Comparison of ENCODE assay signal across 10 cellular contexts in genomic region chr14:76863724-76864407, GRCh38. TPM values are rescaled to one million over a fixed set of nuclear protein-coding genes. Genes with fewer than 3 reads are reported as not detected.
DNase-seq lines count a peak whose midpoint lies in the region; ATAC-seq and TF ChIP-seq lines count a peak whose summit lies in the region.
"Had no signal": no experiment of that assay in that cellular context is flagged by ENCODE, and none has a peak within 500 bp of the region (broad histone marks: within the 10 kb centered on the region; RNA-seq: fewer than 3 reads in every experiment).

No MANE protein-coding gene starts in this region.

- H3K56ac ChIP-seq in IMR-90 (ENCODE audit: extremely low read depth, insufficient read depth, low read length), result no peak overlapping the region

- no peaks in the 10 kb centered on the region for H3K9me3 Mint-ChIP-seq in WTC11

- ATAC-seq in IMR-90 (ENCODE audit: low read depth), result peak; percentile 27; the same call in 1 of the 2 replicates
- ATAC-seq in WTC11, result peak; percentile 16
- ATAC-seq in GM21360 (IDR thresholded peaks at IDR 0.05; ENCODE audit: unreplicated experiment), result no peak
- no peak for ATAC-seq in GM19035 (IDR thresholded peaks at IDR 0.05; ENCODE audit: unreplicated experiment)
- no peak for ATAC-seq in GM18907 (IDR thresholded peaks at IDR 0.05; ENCODE audit: unreplicated experiment)
- ATAC-seq: K562 had no signal

- no peak overlapping the region for H3K14ac ChIP-seq in IMR-90 (replicated peaks; ENCODE audit: low read depth, low read length)

- H2BK20ac ChIP-seq in IMR-90 (ENCODE audit: low read depth, low read length), result no peak overlapping the region

- H3K4me2 ChIP-seq in BLaER1 (peak overlapping the region; percentile 77), IMR-90 (ENCODE audit: low read depth, low read length) (no peak overlapping the region)

- no peak for TF ChIP-seq CTCF in IMR-90 (conservative IDR thresholded peaks at IDR 0.05; ENCODE audit: low read depth, low read length)
- TF ChIP-seq CTCF in WTC11 (IDR thresholded peaks at IDR 0.05), result no peak

- no peak overlapping the region for H3K18ac ChIP-seq in IMR-90 (ENCODE audit: low read depth, low read length)

- no peaks in the 10 kb centered on the region for H4K20me1 ChIP-seq in BLaER1
- no peaks in the 10 kb centered on the region for H4K20me1 ChIP-seq in IMR-90 (ENCODE audit: insufficient read depth, low read length)

- H3K4ac ChIP-seq in IMR-90 (ENCODE audit: low read depth, low read length), result no peak overlapping the region

- H3K9me3 ChIP-seq in BLaER1 (no peaks in the 10 kb centered on the region), IMR-90 (ENCODE audit: control insufficient read depth, insufficient read depth, low read length) (no peaks in the 10 kb centered on the region)

- no TSS peak for BruUV-seq in IMR-90 (replicated peaks; lab: Mats Ljungman, UMichigan)

- no peak overlapping the region for H2AFZ ChIP-seq in IMR-90 (replicated peaks; ENCODE audit: low read length, poor library complexity)

- no peak overlapping the region for H2BK15ac ChIP-seq in IMR-90 (ENCODE audit: low read depth, low read length)

- no peak overlapping the region for H3K23ac ChIP-seq in IMR-90 (ENCODE audit: low read depth, low read length)

- POLR2A ChIA-PET in IMR-90 (lab: Charles Lee; ENCODE audit: unreplicated experiment) (no interaction called here), WTC11 (lab: Charles Lee) (no interaction called here)

- no peak overlapping the region for H4K8ac ChIP-seq in IMR-90 (ENCODE audit: low read depth in 2 of 2, low read length in 2 of 2)

- H2AK5ac ChIP-seq in IMR-90 (ENCODE audit: low read depth, low read length), result no peak overlapping the region

- TF ChIP-seq POLR2A in IMR-90 (IDR thresholded peaks at IDR 0.05; ENCODE audit: low read depth, low read length), result no peak
- no peak for TF ChIP-seq POLR2A in erythroblast (IDR thresholded peaks at IDR 0.05; ENCODE audit: low read length)

- peaks cover 47% of the 10 kb centered on the region for H3K4me1 ChIP-seq in BLaER1
- H3K4me1 ChIP-seq in IMR-90 (ENCODE audit: control insufficient read depth, insufficient read depth, low read length), result no peaks in the 10 kb centered on the region

- H3K36me3 ChIP-seq in BLaER1, result no peaks in the 10 kb centered on the region
- H3K36me3 ChIP-seq in IMR-90 (ENCODE audit: control insufficient read depth, insufficient read depth, low read length), result no peaks in the 10 kb centered on the region

- no peaks in the 10 kb centered on the region for H3K36me3 Mint-ChIP-seq in WTC11

- H3K4me3 ChIP-seq in BLaER1 (no peak overlapping the region), IMR-90 (ENCODE audit: insufficient read depth, low read depth, low read length) (no peak overlapping the region)
- H3K4me3 ChIP-seq: K562 had no signal

- no peaks in the 10 kb centered on the region for H3K79me1 ChIP-seq in IMR-90 (ENCODE audit: low read depth in 1 of 2, low read length in 2 of 2)

- no peak overlapping the region for H3K27ac Mint-ChIP-seq in WTC11

- no peak overlapping the region for H2BK120ac ChIP-seq in IMR-90 (ENCODE audit: low read depth, low read length)

- in situ Hi-C loops in IMR-90 (cut with MboI; ENCODE audit: low sequenced_read_pairs), result no loop called here

- intact Hi-C loops in IMR-90 (cut with micrococcal nuclease), result no loop called here

- 36% methylated on average over 8 of the region's 15 CpGs; no CpG with 5 or more reads in 1 of the 2 experiments for WGBS in IMR-90 (ENCODE audit: extremely low coverage in 2 of 2, insufficient read length in 1 of 2), 2 experiments

- H3K4me1 Mint-ChIP-seq in WTC11, result peaks cover 41% of the 10 kb centered on the region

- no peak overlapping the region for H2BK5ac ChIP-seq in IMR-90 (ENCODE audit: low read depth, low read length, poor library complexity, severe bottlenecking)

- peak overlapping the region; percentile 38 for H3K27ac ChIP-seq in BLaER1
- no peak overlapping the region for H3K27ac ChIP-seq in IMR-90 (ENCODE audit: insufficient read depth, low read length)

- TF ChIP-seq RAD21 in IMR-90 (IDR thresholded peaks at IDR 0.05; ENCODE audit: low read length), result no peak

- no peaks in the 10 kb centered on the region for H3K9me1 ChIP-seq in IMR-90 (ENCODE audit: insufficient read depth, low read length)

- no peak overlapping the region for H2AK9ac ChIP-seq in IMR-90 (replicated peaks; ENCODE audit: low read depth, low read length, poor library complexity)

- DNase-seq in IMR-90 (no peak), WTC11 (ENCODE audit: low spot score) (no peak), medulla oblongata (ENCODE audit: extremely low spot score) (peak; percentile 67), erythroblast (lab: John Stamatoyannopoulos, UW) (no peak)

- CTCF ChIA-PET in IMR-90 (lab: Yijun Ruan, JAX) (no interaction called here), WTC11 (lab: Charles Lee) (interaction anchor here (1.4 to 3.4 kb wide), 6 partner anchors 9 to 212 kb away, joined by 5 to 16 read pairs (median 6); no protein-coding TSS in a partner anchor)

- no peaks in the 10 kb centered on the region; the same call in none of the 2 replicates for H3K27me3 Mint-ChIP-seq in WTC11 (ENCODE audit: low read depth)

- H3K4me3 Mint-ChIP-seq in WTC11, result no peak overlapping the region

- dilution Hi-C loops in IMR-90 (cut with HindIII; ENCODE audit: low sequenced_read_pairs, unreplicated experiment), result no loop called here

- H3K27me3 ChIP-seq in BLaER1 (no peaks in the 10 kb centered on the region), IMR-90 (ENCODE audit: control insufficient read depth, insufficient read depth, low read length) (peaks cover 51% of the 10 kb centered on the region)

- H3K9ac ChIP-seq in BLaER1, result no peak overlapping the region; the same call in 1 of the 2 replicates
- H3K9ac ChIP-seq in IMR-90 (ENCODE audit: low read depth, low read length), result no peak overlapping the region

- H4K91ac ChIP-seq in IMR-90 (ENCODE audit: insufficient read depth, low read depth, low read length), result no peak overlapping the region

- H4K5ac ChIP-seq in IMR-90 (ENCODE audit: low read depth, low read length), result no peak overlapping the region

TF ChIP-seq in IMR-90, 13 proteins besides CTCF, POLR2A, EP300 and RAD21 (continues in another document):
- TF ChIP-seq ELK1 (IDR thresholded peaks at IDR 0.05; ENCODE audit: borderline replicate concordance, low read depth, low read length), result no peak
- TF ChIP-seq USF2 (IDR thresholded peaks at IDR 0.05; ENCODE audit: low read depth, low read length), result no peak
- no peak for TF ChIP-seq CEBPB (IDR thresholded peaks at IDR 0.05; ENCODE audit: low read depth, low read length)
- no peak for TF ChIP-seq RFX5 (IDR thresholded peaks at IDR 0.05; ENCODE audit: low read depth, low read length)
- TF ChIP-seq CHD1 (IDR thresholded peaks at IDR 0.05; ENCODE audit: low read depth, low read length), result no peak
- TF ChIP-seq RCOR1 (IDR thresholded peaks at IDR 0.05; ENCODE audit: insufficient replicate concordance, low read length), result no peak

TF ChIP-seq in WTC11, 78 proteins besides CTCF, POLR2A, EP300 and RAD21 (continues in another document):
- TF ChIP-seq ZNF423 (CRISPR knock-in tag; IDR thresholded peaks at IDR 0.05), result peak; percentile 81; the same call in 1 of the 2 replicates
- TF ChIP-seq ATF2 (CRISPR knock-in tag; IDR thresholded peaks at IDR 0.05; ENCODE audit: borderline replicate concordance, low read depth), result no peak
- no peak for TF ChIP-seq NR2C2 (CRISPR knock-in tag; IDR thresholded peaks at IDR 0.05)
- no peak for TF ChIP-seq CBFB (CRISPR knock-in tag; IDR thresholded peaks at IDR 0.05; ENCODE audit: low read depth)
- no peak for TF ChIP-seq TEAD1 (CRISPR knock-in tag; IDR thresholded peaks at IDR 0.05)
- no peak for TF ChIP-seq ZNF396 (CRISPR knock-in tag; IDR thresholded peaks at IDR 0.05; ENCODE audit: borderline replicate concordance)
- no peak for TF ChIP-seq SMAD4 (CRISPR knock-in tag; IDR thresholded peaks at IDR 0.05)
- TF ChIP-seq ZNF263 (CRISPR knock-in tag; IDR thresholded peaks at IDR 0.05; ENCODE audit: low read depth), result no peak
- TF ChIP-seq NR1H2 (CRISPR knock-in tag; IDR thresholded peaks at IDR 0.05), result no peak
- TF ChIP-seq ZBTB43 (CRISPR knock-in tag; IDR thresholded peaks at IDR 0.05), result no peak

RNA-seq across cellular contexts. Expression of gene LRRC74A, which starts 37.7 kb away (rescaled TPM):
- total RNA-seq in IMR-90 (2012; rRNA removed) (not detected in 2 replicates), WTC11 (2021) (not detected in 3 replicates)
- polyA plus RNA-seq in IMR-90 (2012; rRNA removed), result not detected in 2 replicates
- not detected in 2 replicates for polyA plus RNA-seq in IMR-90 (2012; cell fraction: cytosol; rRNA removed)
- polyA plus RNA-seq in IMR-90 (2012; cell fraction: nucleus; rRNA removed; ENCODE audit: low replicate concordance), result not detected in 2 replicates
- total RNA-seq: K562 had no signal
- polyA plus RNA-seq: adipose tissue, K562 had no signal

RNA-seq across cellular contexts. Expression of gene ANGEL1, which starts 51.2 kb away (rescaled TPM):
- total RNA-seq in IMR-90 (2012; rRNA removed) (3.6 and 4.1 TPM in 2 replicates), WTC11 (2021) (25.7 to 29.7 TPM (median 25.8 TPM) in 3 replicates)
- polyA plus RNA-seq in IMR-90 (2012; rRNA removed), result 8.4 and 10.0 TPM in 2 replicates
- polyA plus RNA-seq in IMR-90 (2012; cell fraction: cytosol; rRNA removed), result 5.4 and 7.7 TPM in 2 replicates
- 23.8 and 32.6 TPM in 2 replicates for polyA plus RNA-seq in IMR-90 (2012; cell fraction: nucleus; rRNA removed; ENCODE audit: low replicate concordance)

Comparison
In these comparisons a context has a peak if more than half of its experiments do, and no peak if none do; other contexts are left out.
1. ATAC-seq: peak in IMR-90 (single experiment) and WTC11 (single experiment); none in GM21360 (single experiment), GM19035 (single experiment) and GM18907 (single experiment).